ENCODE assay signal across 8 cellular contexts in the genomic region with DNA sequence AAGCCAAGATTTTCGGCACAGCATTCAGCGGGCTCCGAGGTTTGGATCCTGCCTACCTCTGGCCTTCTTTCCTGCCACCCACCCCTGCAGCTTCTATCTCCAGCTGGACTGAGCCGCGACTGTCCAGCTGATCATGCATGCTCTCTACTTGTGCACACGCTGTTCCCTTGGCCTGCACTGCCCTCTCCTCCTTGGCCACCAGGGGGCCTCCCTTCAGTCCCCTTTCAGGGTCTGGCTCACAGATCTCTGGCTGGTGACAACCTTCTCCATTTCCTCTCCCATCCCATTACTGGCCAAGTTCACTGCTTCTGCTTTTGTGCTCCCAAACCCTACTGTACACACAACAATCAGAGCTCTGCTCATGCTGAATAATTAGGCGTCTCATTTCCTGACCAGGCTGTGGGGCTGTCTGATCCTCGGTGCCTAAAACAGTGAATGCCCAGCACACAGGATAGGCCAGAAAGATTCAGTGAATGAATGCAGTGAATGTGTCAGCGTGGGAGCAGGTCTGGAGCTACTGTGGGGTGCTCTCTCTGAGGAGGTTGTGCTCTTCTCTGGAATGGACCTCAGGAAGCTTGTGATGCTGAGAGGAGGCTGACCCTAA.
DNase-seq lines count a peak whose midpoint lies in the region; ATAC-seq, FAIRE-seq and TF ChIP-seq lines count a peak whose summit lies in the region.

No MANE protein-coding gene starts in this region.

- peaks cover 2% of the 10 kb centered on the region for H3K9me1 ChIP-seq in keratinocyte (ENCODE audit: control insufficient read depth, extremely low read depth, insufficient read depth, low read length)

- no peaks in the 10 kb centered on the region for H4K20me1 ChIP-seq in keratinocyte (ENCODE audit: control insufficient read depth, extremely low read depth, insufficient read depth, low read length)

- no peak overlapping the region for H3K27ac ChIP-seq in keratinocyte (ENCODE audit: control insufficient read depth, insufficient read depth, low read length)

- H3K27me3 ChIP-seq in keratinocyte (ENCODE audit: control insufficient read depth, extremely low read depth, insufficient read depth, low read length), result no peaks in the 10 kb centered on the region

- H3K27me3 Mint-ChIP-seq in brain, result no peaks in the 10 kb centered on the region

- TF ChIP-seq CTCF in brain (conservative IDR thresholded peaks at IDR 0.05) (peak; percentile 67 to 85), keratinocyte (optimal IDR thresholded peaks at IDR 0.05 in 1 of 3, IDR thresholded peaks at IDR 0.05 in 1 of 3, conservative IDR thresholded peaks at IDR 0.05 in 1 of 3; ENCODE audit: extremely low read depth in 1 of 3, insufficient read depth in 2 of 3, low read length in 3 of 3) (peak; percentile 88 to 92 (median 92))

- H3K9me3 Mint-ChIP-seq in brain, result no peaks in the 10 kb centered on the region

- H3K9me3 ChIP-seq in keratinocyte (ENCODE audit: control insufficient read depth, low read depth, low read length), result no peaks in the 10 kb centered on the region

- H3K9ac ChIP-seq in keratinocyte (ENCODE audit: control insufficient read depth, extremely low read depth, insufficient read depth, low read length), result no peak overlapping the region

- H3K4me1 Mint-ChIP-seq in brain, result peaks cover 59% of the 10 kb centered on the region

- no peaks in the 10 kb centered on the region for H3K79me2 ChIP-seq in keratinocyte (ENCODE audit: control insufficient read depth, insufficient read depth, low read length)

- DNase-seq in ELR (ENCODE audit: low read depth) (peak; percentile 52), HT-29 (ENCODE audit: low spot score) (peak; percentile 71), keratinocyte (ENCODE audit: low read depth, low spot score) (no peak)
- peak; percentile 4 for DNase-seq in stimulated activated CD8-positive, alpha-beta memory T cell treated with anti-CD3 and anti-CD28 coated beads, Interleukin-15, amount 100 ng/mL, for 24 hours (ENCODE audit: low read depth)
- DNase-seq in effector CD8-positive, alpha-beta T cell (lab: John Stamatoyannopoulos, UW), result no peak

- dilution Hi-C loops in keratinocyte (cut with MboI; ENCODE audit: extremely low pct_ligation_motif_present, low sequenced_read_pairs), result no loop called here

- H3K27ac Mint-ChIP-seq in brain, result peak overlapping the region; percentile 27 to 76 (median 58)

- H3K4me1 ChIP-seq in keratinocyte (ENCODE audit: control insufficient read depth, extremely low read depth, insufficient read depth, low read length), result peaks cover 22% of the 10 kb centered on the region

- H3K4me2 ChIP-seq in keratinocyte (ENCODE audit: control insufficient read depth, extremely low read depth, insufficient read depth, low read depth, low read length), result no peak overlapping the region

- peaks cover 0 to 3% of the 10 kb centered on the region in 2 experiments for H3K36me3 ChIP-seq in keratinocyte (ENCODE audit: control insufficient read depth in 2 of 2, extremely low read depth in 1 of 2, insufficient read depth in 2 of 2, low read length in 2 of 2)

- peak; percentile 92 for ATAC-seq in GM21381 (IDR thresholded peaks at IDR 0.05; ENCODE audit: unreplicated experiment)

- H3K4me3 ChIP-seq in keratinocyte (ENCODE audit: control insufficient read depth in 2 of 3, extremely low read depth in 1 of 3, insufficient read depth in 2 of 3, low read depth in 1 of 3, low read length in 3 of 3), result no peak overlapping the region

- H3K4me3 Mint-ChIP-seq in brain, result no peak overlapping the region

- H2AFZ ChIP-seq in keratinocyte (ENCODE audit: control insufficient read depth, low read length), result no peak overlapping the region

- peaks cover 17% of the 10 kb centered on the region for H3K36me3 Mint-ChIP-seq in brain

- FAIRE-seq in keratinocyte (lab: Jason Lieb, UNC), result no peak

TF ChIP-seq in PFSK-1, 5 proteins besides CTCF, POLR2A, EP300 and RAD21:
- no peak for TF ChIP-seq POLR2AphosphoS5 (IDR thresholded peaks at IDR 0.05; ENCODE audit: low read depth, low read length)
- no peak for TF ChIP-seq TAF1 (IDR thresholded peaks at IDR 0.05; ENCODE audit: borderline replicate concordance, insufficient read depth, low read length)
- TF ChIP-seq SIN3A (IDR thresholded peaks at IDR 0.05; ENCODE audit: borderline replicate concordance, insufficient read depth, low read length), result no peak
- peak; percentile 73 for TF ChIP-seq FOXP2 (optimal IDR thresholded peaks at IDR 0.05; ENCODE audit: borderline replicate concordance, extremely low read depth, extremely low read length, insufficient read depth)
- TF ChIP-seq, protein P1, sequence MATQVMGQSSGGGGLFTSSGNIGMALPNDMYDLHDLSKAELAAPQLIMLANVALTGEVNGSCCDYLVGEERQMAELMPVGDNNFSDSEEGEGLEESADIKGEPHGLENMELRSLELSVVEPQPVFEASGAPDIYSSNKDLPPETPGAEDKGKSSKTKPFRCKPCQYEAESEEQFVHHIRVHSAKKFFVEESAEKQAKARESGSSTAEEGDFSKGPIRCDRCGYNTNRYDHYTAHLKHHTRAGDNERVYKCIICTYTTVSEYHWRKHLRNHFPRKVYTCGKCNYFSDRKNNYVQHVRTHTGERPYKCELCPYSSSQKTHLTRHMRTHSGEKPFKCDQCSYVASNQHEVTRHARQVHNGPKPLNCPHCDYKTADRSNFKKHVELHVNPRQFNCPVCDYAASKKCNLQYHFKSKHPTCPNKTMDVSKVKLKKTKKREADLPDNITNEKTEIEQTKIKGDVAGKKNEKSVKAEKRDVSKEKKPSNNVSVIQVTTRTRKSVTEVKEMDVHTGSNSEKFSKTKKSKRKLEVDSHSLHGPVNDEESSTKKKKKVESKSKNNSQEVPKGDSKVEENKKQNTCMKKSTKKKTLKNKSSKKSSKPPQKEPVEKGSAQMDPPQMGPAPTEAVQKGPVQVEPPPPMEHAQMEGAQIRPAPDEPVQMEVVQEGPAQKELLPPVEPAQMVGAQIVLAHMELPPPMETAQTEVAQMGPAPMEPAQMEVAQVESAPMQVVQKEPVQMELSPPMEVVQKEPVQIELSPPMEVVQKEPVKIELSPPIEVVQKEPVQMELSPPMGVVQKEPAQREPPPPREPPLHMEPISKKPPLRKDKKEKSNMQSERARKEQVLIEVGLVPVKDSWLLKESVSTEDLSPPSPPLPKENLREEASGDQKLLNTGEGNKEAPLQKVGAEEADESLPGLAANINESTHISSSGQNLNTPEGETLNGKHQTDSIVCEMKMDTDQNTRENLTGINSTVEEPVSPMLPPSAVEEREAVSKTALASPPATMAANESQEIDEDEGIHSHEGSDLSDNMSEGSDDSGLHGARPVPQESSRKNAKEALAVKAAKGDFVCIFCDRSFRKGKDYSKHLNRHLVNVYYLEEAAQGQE (IDR thresholded peaks at IDR 0.05; ENCODE audit: insufficient read depth in 1 of 2, low read depth in 2 of 2, low read length in 2 of 2), result peak in 1 of 2 experiments; percentile 49; a peak in 2 of 4 replicates

Comparison
In these comparisons a context has a peak if more than half of its experiments do, and no peak if none do; other contexts are left out.
1. DNase-seq: peak in ELR (single experiment), HT-29 (single experiment) and stimulated activated CD8-positive, alpha-beta memory T cell treated with anti-CD3 and anti-CD28 coated beads, Interleukin-15, amount 100 ng/mL, for 24 hours (single experiment); none in keratinocyte (single experiment) and effector CD8-positive, alpha-beta T cell (single experiment).